ENCODE assay signal across 29 cellular contexts in genomic region chr16:2229091-2229490, GRCh38.
"Had no signal": no experiment of that assay in that cellular context is flagged by ENCODE, and none has a peak within 500 bp of the region (broad histone marks: within the 10 kb centered on the region; RNA-seq: fewer than 3 reads in every experiment).

No MANE protein-coding gene starts in this region.

- H3K9me3 ChIP-seq: esophagus muscularis mucosa, gastrocnemius medialis, heart left ventricle had no signal

- DNase-seq: activated B cell treated with CpG ODN at 0.5 μM for 24 hours; activated CD4-positive, alpha-beta T cell treated with anti-CD3 and anti-CD28 coated beads for 48 hours; activated CD4-positive, alpha-beta T cell treated with anti-CD3 and anti-CD28 coated beads, Interleukin-2, amount 50 U/mL, for 1 hour; activated CD4-positive, alpha-beta T cell treated with anti-CD3 and anti-CD28 coated beads, Interleukin-2, amount 50 U/mL, for 48 hours; activated CD8-positive, alpha-beta memory T cell treated with anti-CD3 and anti-CD28 coated beads for 24 hours; activated CD8-positive, alpha-beta T cell treated with anti-CD3 and anti-CD28 coated beads for 36 hours; activated effector memory CD4-positive, alpha-beta T cell treated with Interleukin-2 at 50 U/mL for 16 hours; activated gamma-delta T cell treated with Interleukin-2 at 50 U/mL for 16 hours; activated naive CD4-positive, alpha-beta T cell treated with anti-CD3 and anti-CD28 coated beads, Interleukin-2, amount 50 U/mL, for 16 hours; activated naive CD4-positive, alpha-beta T cell treated with Interleukin-2 at 50 U/mL for 16 hours; activated T-cell treated with anti-CD3 and anti-CD28 coated beads, Interleukin-2, amount 50 U/mL, for 4 hours; amniotic stem cell; anterior cingulate cortex; brain microvascular endothelial cell; cortex of kidney; dermis blood vessel endothelial cell; effector CD4-positive, alpha-beta T cell; effector memory CD8-positive, alpha-beta T cell; erythroblast; foreskin keratinocyte; gastrocnemius medialis; glutamatergic neuron; heart left ventricle; T-helper 17 cell; T1000; WERI-Rb-1 had no signal

- H3K4me3 ChIP-seq: esophagus muscularis mucosa, gastrocnemius medialis, heart left ventricle had no signal

- H3K27me3 ChIP-seq: brain microvascular endothelial cell, foreskin keratinocyte, gastrocnemius medialis, heart left ventricle had no signal

- H3K27ac ChIP-seq: brain microvascular endothelial cell, esophagus muscularis mucosa, foreskin keratinocyte, gastrocnemius medialis, heart left ventricle, WERI-Rb-1 had no signal

- ATAC-seq: activated CD4-positive, CD25-positive, alpha-beta regulatory T cell treated with anti-CD3 and anti-CD28 coated beads, Interleukin-2, amount 50 U/mL, for 24 hours; activated CD8-positive, alpha-beta T cell treated with anti-CD3 and anti-CD28 coated beads for 36 hours; activated T-cell treated with anti-CD3 and anti-CD28 coated beads, Interleukin-2, amount 50 U/mL, for 4 hours; activated T-helper 17 cell treated with anti-CD3 and anti-CD28 coated beads, Interleukin-2, amount 50 U/mL, for 72 hours; effector memory CD8-positive, alpha-beta T cell; foreskin keratinocyte; gastrocnemius medialis; heart left ventricle; T-helper 17 cell had no signal
